ENCODE assay signal across 1 cellular context in genomic region chr12:132491349-132491663, GRCh38.
TF ChIP-seq lines count a peak whose summit lies in the region.

No MANE protein-coding gene starts in this region.

TF ChIP-seq in H1, 55 proteins besides CTCF, POLR2A, EP300 and RAD21 (continued from another document):
- no peak for TF ChIP-seq CHD7 (IDR thresholded peaks at IDR 0.05; ENCODE audit: insufficient replicate concordance, low read length)
- no peak for TF ChIP-seq TAF1 (IDR thresholded peaks at IDR 0.05; ENCODE audit: low read depth, low read length)
- TF ChIP-seq SRF (IDR thresholded peaks at IDR 0.05; ENCODE audit: low read depth, low read length): no peak
- no peak for TF ChIP-seq NANOG (IDR thresholded peaks at IDR 0.05; ENCODE audit: insufficient read depth, low read depth, low read length, poor library complexity, severe bottlenecking)
- TF ChIP-seq CTBP2 (IDR thresholded peaks at IDR 0.05; ENCODE audit: borderline replicate concordance, insufficient read depth, insufficient read length, low read length): no peak
- no peak for TF ChIP-seq BCL11A (IDR thresholded peaks at IDR 0.05; ENCODE audit: low read depth in 2 of 2, low read length in 2 of 2)
- no peak for TF ChIP-seq SIX5 (IDR thresholded peaks at IDR 0.05; ENCODE audit: low read depth, low read length)
- TF ChIP-seq POU5F1 (IDR thresholded peaks at IDR 0.05; ENCODE audit: low read depth, low read length): no peak
- TF ChIP-seq NRF1 (IDR thresholded peaks at IDR 0.05; ENCODE audit: low read depth, low read length): no peak
- no peak for TF ChIP-seq ATF3 (IDR thresholded peaks at IDR 0.05; ENCODE audit: insufficient read depth, low read depth, low read length)
- TF ChIP-seq EZH2 (IDR thresholded peaks at IDR 0.05; ENCODE audit: low read depth, low read length, severe bottlenecking): no peak
- TF ChIP-seq E2F6 (IDR thresholded peaks at IDR 0.05): no peak
- no peak for TF ChIP-seq JUND (IDR thresholded peaks at IDR 0.05; ENCODE audit: low read length)
- TF ChIP-seq EGR1 (IDR thresholded peaks at IDR 0.05; ENCODE audit: borderline replicate concordance, low read depth, low read length): no peak
- no peak for TF ChIP-seq GTF2F1 (IDR thresholded peaks at IDR 0.05; ENCODE audit: borderline replicate concordance, low read depth, low read length)
